ENCODE assay signal across 12 cellular contexts in the genomic region with DNA sequence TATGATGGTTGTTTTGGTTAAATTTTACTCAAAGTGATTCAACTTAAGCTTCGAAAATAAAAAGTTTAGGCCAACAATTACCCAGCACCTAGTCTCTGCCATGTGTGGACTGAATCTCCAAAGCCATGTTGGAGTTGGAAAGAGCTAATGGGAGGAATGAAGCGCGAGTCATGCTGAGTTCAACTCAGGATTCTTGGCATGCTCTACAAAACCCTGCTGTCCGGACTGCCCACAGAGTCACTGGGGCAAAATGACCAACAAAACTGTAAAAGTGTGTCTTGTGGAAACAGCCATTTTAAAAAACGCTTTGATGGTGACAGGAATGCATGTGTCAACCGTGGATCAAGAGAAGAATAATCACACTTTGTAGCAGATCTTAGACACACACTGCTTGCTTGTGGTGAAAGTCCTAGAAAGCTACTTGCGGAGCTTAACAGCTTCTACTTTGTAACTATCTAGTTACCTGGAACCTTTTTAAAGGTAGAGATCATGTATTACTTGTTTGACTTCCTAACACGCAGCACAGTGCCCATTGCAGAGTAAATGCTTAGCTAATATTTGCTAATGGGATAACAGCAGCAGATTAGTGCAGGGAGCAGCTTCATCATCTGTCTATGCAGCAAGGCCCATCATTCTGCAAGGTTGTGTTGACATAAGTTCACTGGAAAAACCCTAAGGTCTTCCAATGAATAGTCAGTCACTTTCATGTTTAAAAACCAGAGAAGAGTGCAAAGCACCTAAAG. TPM values are rescaled to one million over a fixed set of nuclear protein-coding genes. Genes with fewer than 3 reads are reported as not detected.
DNase-seq lines count a peak whose midpoint lies in the region; ATAC-seq and TF ChIP-seq lines count a peak whose summit lies in the region.
"Had no signal": no experiment of that assay in that cellular context is flagged by ENCODE, and none has a peak within 500 bp of the region (broad histone marks: within the 10 kb centered on the region; RNA-seq: fewer than 3 reads in every experiment).

No MANE protein-coding gene starts in this region.

- no peaks in the 10 kb centered on the region for H3K36me3 ChIP-seq in RWPE2 (ENCODE audit: low read depth)

- no peaks in the 10 kb centered on the region for H3K9me3 ChIP-seq in RWPE2 (ENCODE audit: severe bottlenecking)

- H3K4me3 ChIP-seq in AG10803 (ENCODE audit: low read length) (no peak overlapping the region), RWPE2 (ENCODE audit: severe bottlenecking) (no peak overlapping the region), fibroblast of the aortic adventitia (ENCODE audit: low read depth, low read length) (no peak overlapping the region)
- H3K4me3 ChIP-seq: skin epidermis had no signal

- ATAC-seq in RWPE2 (ENCODE audit: low read depth) = 0 out of 3 replicates have a peak, but pooled peaks have one; percentile 35
- ATAC-seq in HG03442 (IDR thresholded peaks at IDR 0.05; ENCODE audit: unreplicated experiment) = no peak
- no peak for ATAC-seq in GM21717 (IDR thresholded peaks at IDR 0.05; ENCODE audit: unreplicated experiment)
- ATAC-seq in HG02884 (IDR thresholded peaks at IDR 0.05; ENCODE audit: unreplicated experiment) = no peak
- ATAC-seq: HCT116 had no signal

- no peaks in the 10 kb centered on the region for H3K4me1 ChIP-seq in RWPE2 (ENCODE audit: insufficient read depth, poor library complexity, severe bottlenecking)

- no peaks in the 10 kb centered on the region for H3K27me3 ChIP-seq in RWPE2 (ENCODE audit: insufficient read depth, poor library complexity, severe bottlenecking)

- H3K27ac ChIP-seq in RWPE2 (ENCODE audit: poor library complexity, severe bottlenecking) = no peak overlapping the region
- H3K27ac ChIP-seq: skin epidermis had no signal

- TF ChIP-seq CTCF in AG10803 (conservative IDR thresholded peaks at IDR 0.05; ENCODE audit: low read length) (no peak), RWPE2 (IDR thresholded peaks at IDR 0.05; ENCODE audit: poor library complexity, severe bottlenecking) (no peak), fibroblast of the aortic adventitia (IDR thresholded peaks at IDR 0.05; ENCODE audit: insufficient read depth, low read length) (no peak)

- DNase-seq in AG10803 (ENCODE audit: low read depth) (peak; percentile 71), GM04504 (ENCODE audit: low read depth) (peak; percentile 25), RWPE2 (ENCODE audit: low spot score) (no peak), fibroblast of the aortic adventitia (ENCODE audit: low read depth) (peak; percentile 44)
- no peak for DNase-seq in stimulated activated CD8-positive, alpha-beta memory T cell treated with anti-CD3 and anti-CD28 coated beads, Interleukin-4, amount 100 ng/mL, for 48 hours
- DNase-seq: NCI-H1092 treated with DMSO at 0.1 percent for 48 hours had no signal

RNA-seq across cellular contexts. Expression of a gene that starts 7.0 kb away (rescaled TPM):
- total RNA-seq in fibroblast of the aortic adventitia (ENCODE audit: low replicate concordance) = not detected in 2 replicates
- total RNA-seq: OCI-LY7 had no signal

Comparison
In these comparisons a context has a peak if more than half of its experiments do, and no peak if none do; other contexts are left out.
1. DNase-seq: peak in AG10803 (single experiment), GM04504 (single experiment) and fibroblast of the aortic adventitia (single experiment); none in RWPE2 (single experiment) and stimulated activated CD8-positive, alpha-beta memory T cell treated with anti-CD3 and anti-CD28 coated beads, Interleukin-4, amount 100 ng/mL, for 48 hours (single experiment).